In genomic region chrX:107935200-107935599, GRCh38 we compare ENCODE assay signal across 13 cellular contexts. TPM values are rescaled to one million over a fixed set of nuclear protein-coding genes. Genes with fewer than 3 reads are reported as not detected.
DNase-seq lines count a peak whose midpoint lies in the region; ATAC-seq and TF ChIP-seq lines count a peak whose summit lies in the region.
"Had no signal": no experiment of that assay in that cellular context is flagged by ENCODE, and none has a peak within 500 bp of the region (broad histone marks: within the 10 kb centered on the region; RNA-seq: fewer than 3 reads in every experiment).

No MANE protein-coding gene starts in this region.

- peak overlapping the region; percentile 78 for H3K4me3 Mint-ChIP-seq in nephron progenitor cell
- H3K4me3 Mint-ChIP-seq: memory B cell had no signal

- intact Hi-C loops in left ventricle myocardium superior (cut with micrococcal nuclease): no loop called here

- peaks cover 5% of the 10 kb centered on the region for H3K4me1 Mint-ChIP-seq in nephron progenitor cell

- H3K27me3 Mint-ChIP-seq in nephron progenitor cell (ENCODE audit: low read depth, poor library complexity): peaks cover 33% of the 10 kb centered on the region

- no peak for ATAC-seq in GM19324 (IDR thresholded peaks at IDR 0.05; ENCODE audit: low FRiP score, unreplicated experiment)
- no peak for ATAC-seq in left ventricle myocardium superior
- ATAC-seq: activated T-cell treated with anti-CD3 and anti-CD28 coated beads, Interleukin-2, amount 50 U/mL, for 72 hours had no signal

- DNase-seq in EL (peak; percentile 10), NCI-H69 (lab: John Stamatoyannopoulos, UW) (peak; percentile 14), epithelial cell of proximal tubule (ENCODE audit: low read depth) (peak; percentile 56), nephron progenitor cell (no peak), NCI-H2196 treated with DMSO at 0.1 percent for 48 hours (lab: John Stamatoyannopoulos, UW; ENCODE audit: unreplicated experiment) (no peak), left ventricle myocardium superior (no peak), GM20000 (ENCODE audit: low spot score) (no peak)
- DNase-seq: activated T-cell treated with anti-CD3 and anti-CD28 coated beads, Interleukin-2, amount 50 U/mL, for 72 hours; DMS79 treated with DMSO at 0.1 percent for 48 hours; NCI-H524 treated with DMSO at 0.1 percent for 48 hours; stimulated activated naive CD4-positive, alpha-beta T cell treated with Interleukin-2 at 50 U/mL for 16 hours had no signal

- TF ChIP-seq CTCF in epithelial cell of proximal tubule (conservative IDR thresholded peaks at IDR 0.05; ENCODE audit: low read depth, low read length): no peak
- no peak for TF ChIP-seq CTCF in nephron progenitor cell (IDR thresholded peaks at IDR 0.05)
- no peak for TF ChIP-seq CTCF in GM20000 (IDR thresholded peaks at IDR 0.05; ENCODE audit: extremely low read depth, missing control alignments)

- H3K9me3 Mint-ChIP-seq in nephron progenitor cell: peaks cover 32% of the 10 kb centered on the region

- H3K27ac Mint-ChIP-seq in nephron progenitor cell: no peak overlapping the region
- H3K27ac Mint-ChIP-seq: activated T-cell treated with anti-CD3 and anti-CD28 coated beads, Interleukin-2, amount 50 U/mL, for 72 hours; memory B cell had no signal

- peak overlapping the region; percentile 65 for H3K4me3 ChIP-seq in epithelial cell of proximal tubule (ENCODE audit: low read depth, low read length)

- no peaks in the 10 kb centered on the region for H3K36me3 Mint-ChIP-seq in nephron progenitor cell (ENCODE audit: low read depth)

RNA-seq across cellular contexts. Expression of gene TEX13B, which starts 47.0 kb away (rescaled TPM):
- total RNA-seq in epithelial cell of proximal tubule: not detected in 2 replicates
- total RNA-seq in left ventricle myocardium superior: not detected
- total RNA-seq: activated T-cell treated with anti-CD3 and anti-CD28 coated beads, Interleukin-2, amount 50 U/mL, for 72 hours had no signal

Comparison
In these comparisons a context has a peak if more than half of its experiments do, and no peak if none do; other contexts are left out.
1. DNase-seq: peak in EL (single experiment), NCI-H69 (single experiment) and epithelial cell of proximal tubule (single experiment); none in nephron progenitor cell (single experiment), NCI-H2196 treated with DMSO at 0.1 percent for 48 hours (single experiment), left ventricle myocardium superior (single experiment) and GM20000 (single experiment).